In the genomic region with DNA sequence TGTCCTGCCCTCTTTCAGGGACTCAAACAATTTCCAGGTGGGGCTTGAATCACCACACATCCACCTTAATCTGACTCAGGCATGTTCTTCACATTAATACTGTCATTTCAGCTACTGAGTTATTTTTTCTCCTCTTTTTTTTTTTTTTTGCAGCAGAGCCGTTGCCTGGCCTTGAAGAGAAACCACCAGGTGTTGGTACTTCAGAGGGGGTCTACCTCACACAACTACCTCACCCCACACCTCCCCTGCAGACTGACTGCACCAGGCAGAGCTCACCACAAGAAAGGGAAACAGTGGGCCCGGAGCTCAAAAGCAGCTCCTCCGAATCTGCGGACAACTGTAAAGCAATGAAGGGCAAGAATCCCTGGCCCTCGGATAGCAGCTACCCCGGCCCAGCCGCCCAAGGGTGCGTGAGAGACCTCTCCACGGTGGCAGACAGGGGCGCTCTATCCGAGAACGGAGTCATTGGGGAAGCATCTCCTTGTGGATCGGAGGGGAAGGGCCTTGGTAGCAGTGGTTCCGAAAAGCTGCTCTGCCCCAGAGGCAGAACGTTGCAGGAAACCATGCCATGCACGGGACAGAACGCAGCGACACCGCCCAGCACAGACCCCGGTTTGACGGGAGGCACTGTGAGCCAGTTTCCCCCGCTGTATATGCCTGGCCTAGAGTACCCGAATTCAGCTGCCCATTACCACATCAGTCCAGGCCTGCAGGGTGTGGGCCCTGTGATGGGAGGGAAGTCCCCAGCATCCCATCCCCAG, we compare ENCODE assay signal across 2 cellular contexts.
TF ChIP-seq lines count a peak whose summit lies in the region.

No MANE protein-coding gene starts in this region.

TF ChIP-seq in K562, 482 proteins besides CTCF, POLR2A, EP300 and RAD21:
- TF ChIP-seq HCFC1 (IDR thresholded peaks at IDR 0.05; ENCODE audit: low read depth, low read length) (0 out of 2 replicates have a peak, but pooled peaks have one; percentile 10), ZNF609 (CRISPR knock-in tag; IDR thresholded peaks at IDR 0.05; ENCODE audit: borderline replicate concordance) (no peak)
- TF ChIP-seq, protein P1, sequence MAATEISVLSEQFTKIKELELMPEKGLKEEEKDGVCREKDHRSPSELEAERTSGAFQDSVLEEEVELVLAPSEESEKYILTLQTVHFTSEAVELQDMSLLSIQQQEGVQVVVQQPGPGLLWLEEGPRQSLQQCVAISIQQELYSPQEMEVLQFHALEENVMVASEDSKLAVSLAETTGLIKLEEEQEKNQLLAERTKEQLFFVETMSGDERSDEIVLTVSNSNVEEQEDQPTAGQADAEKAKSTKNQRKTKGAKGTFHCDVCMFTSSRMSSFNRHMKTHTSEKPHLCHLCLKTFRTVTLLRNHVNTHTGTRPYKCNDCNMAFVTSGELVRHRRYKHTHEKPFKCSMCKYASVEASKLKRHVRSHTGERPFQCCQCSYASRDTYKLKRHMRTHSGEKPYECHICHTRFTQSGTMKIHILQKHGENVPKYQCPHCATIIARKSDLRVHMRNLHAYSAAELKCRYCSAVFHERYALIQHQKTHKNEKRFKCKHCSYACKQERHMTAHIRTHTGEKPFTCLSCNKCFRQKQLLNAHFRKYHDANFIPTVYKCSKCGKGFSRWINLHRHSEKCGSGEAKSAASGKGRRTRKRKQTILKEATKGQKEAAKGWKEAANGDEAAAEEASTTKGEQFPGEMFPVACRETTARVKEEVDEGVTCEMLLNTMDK (IDR thresholded peaks at IDR 0.05; ENCODE audit: borderline replicate concordance, insufficient read depth, low read depth, low read length, poor library complexity, severe bottlenecking) = peak; percentile 2

TF ChIP-seq in HepG2, 621 proteins besides CTCF, POLR2A, EP300 and RAD21:
- no peak for TF ChIP-seq CAMTA2 (CRISPR knock-in tag; IDR thresholded peaks at IDR 0.05; ENCODE audit: borderline replicate concordance)
- TF ChIP-seq SSRP1 (CRISPR knock-in tag; IDR thresholded peaks at IDR 0.05) = no peak
- TF ChIP-seq, protein P2, sequence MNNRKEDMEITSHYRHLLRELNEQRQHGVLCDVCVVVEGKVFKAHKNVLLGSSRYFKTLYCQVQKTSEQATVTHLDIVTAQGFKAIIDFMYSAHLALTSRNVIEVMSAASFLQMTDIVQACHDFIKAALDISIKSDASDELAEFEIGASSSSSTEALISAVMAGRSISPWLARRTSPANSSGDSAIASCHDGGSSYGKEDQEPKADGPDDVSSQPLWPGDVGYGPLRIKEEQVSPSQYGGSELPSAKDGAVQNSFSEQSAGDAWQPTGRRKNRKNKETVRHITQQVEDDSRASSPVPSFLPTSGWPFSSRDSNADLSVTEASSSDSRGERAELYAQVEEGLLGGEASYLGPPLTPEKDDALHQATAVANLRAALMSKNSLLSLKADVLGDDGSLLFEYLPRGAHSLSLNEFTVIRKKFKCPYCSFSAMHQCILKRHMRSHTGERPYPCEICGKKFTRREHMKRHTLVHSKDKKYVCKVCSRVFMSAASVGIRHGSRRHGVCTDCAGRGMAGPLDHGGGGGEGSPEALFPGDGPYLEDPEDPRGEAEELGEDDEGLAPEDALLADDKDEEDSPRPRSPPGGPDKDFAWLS (CRISPR knock-in tag; IDR thresholded peaks at IDR 0.05; ENCODE audit: borderline replicate concordance) = no peak
- TF ChIP-seq, protein P3, sequence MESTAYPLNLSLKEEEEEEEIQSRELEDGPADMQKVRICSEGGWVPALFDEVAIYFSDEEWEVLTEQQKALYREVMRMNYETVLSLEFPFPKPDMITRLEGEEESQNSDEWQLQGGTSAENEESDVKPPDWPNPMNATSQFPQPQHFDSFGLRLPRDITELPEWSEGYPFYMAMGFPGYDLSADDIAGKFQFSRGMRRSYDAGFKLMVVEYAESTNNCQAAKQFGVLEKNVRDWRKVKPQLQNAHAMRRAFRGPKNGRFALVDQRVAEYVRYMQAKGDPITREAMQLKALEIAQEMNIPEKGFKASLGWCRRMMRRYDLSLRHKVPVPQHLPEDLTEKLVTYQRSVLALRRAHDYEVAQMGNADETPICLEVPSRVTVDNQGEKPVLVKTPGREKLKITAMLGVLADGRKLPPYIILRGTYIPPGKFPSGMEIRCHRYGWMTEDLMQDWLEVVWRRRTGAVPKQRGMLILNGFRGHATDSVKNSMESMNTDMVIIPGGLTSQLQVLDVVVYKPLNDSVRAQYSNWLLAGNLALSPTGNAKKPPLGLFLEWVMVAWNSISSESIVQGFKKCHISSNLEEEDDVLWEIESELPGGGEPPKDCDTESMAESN (CRISPR knock-in tag; conservative IDR thresholded peaks at IDR 0.05) = no peak
- TF ChIP-seq TEAD3 (CRISPR knock-in tag; optimal IDR thresholded peaks at IDR 0.05; ENCODE audit: borderline replicate concordance) = no peak
- TF ChIP-seq, protein P4, sequence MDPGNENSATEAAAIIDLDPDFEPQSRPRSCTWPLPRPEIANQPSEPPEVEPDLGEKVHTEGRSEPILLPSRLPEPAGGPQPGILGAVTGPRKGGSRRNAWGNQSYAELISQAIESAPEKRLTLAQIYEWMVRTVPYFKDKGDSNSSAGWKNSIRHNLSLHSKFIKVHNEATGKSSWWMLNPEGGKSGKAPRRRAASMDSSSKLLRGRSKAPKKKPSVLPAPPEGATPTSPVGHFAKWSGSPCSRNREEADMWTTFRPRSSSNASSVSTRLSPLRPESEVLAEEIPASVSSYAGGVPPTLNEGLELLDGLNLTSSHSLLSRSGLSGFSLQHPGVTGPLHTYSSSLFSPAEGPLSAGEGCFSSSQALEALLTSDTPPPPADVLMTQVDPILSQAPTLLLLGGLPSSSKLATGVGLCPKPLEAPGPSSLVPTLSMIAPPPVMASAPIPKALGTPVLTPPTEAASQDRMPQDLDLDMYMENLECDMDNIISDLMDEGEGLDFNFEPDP (CRISPR knock-in tag; conservative IDR thresholded peaks at IDR 0.05) = no peak
- TF ChIP-seq ZBTB1 (CRISPR knock-in tag; IDR thresholded peaks at IDR 0.05; ENCODE audit: borderline replicate concordance) = no peak
- TF ChIP-seq ZNF512B (CRISPR knock-in tag; IDR thresholded peaks at IDR 0.05; ENCODE audit: borderline replicate concordance) = no peak
- TF ChIP-seq MEIS2 (CRISPR knock-in tag; IDR thresholded peaks at IDR 0.05) = no peak
- TF ChIP-seq HNF4G (IDR thresholded peaks at IDR 0.05; ENCODE audit: borderline replicate concordance, low read depth, low read length) = no peak
- TF ChIP-seq HNF4G (CRISPR knock-in tag; IDR thresholded peaks at IDR 0.05; ENCODE audit: borderline replicate concordance, low read depth) = no peak
- TF ChIP-seq ZNF619 (CRISPR knock-in tag; IDR thresholded peaks at IDR 0.05) = no peak
- TF ChIP-seq MED13 (CRISPR knock-in tag; IDR thresholded peaks at IDR 0.05) = no peak
- TF ChIP-seq, protein P5, sequence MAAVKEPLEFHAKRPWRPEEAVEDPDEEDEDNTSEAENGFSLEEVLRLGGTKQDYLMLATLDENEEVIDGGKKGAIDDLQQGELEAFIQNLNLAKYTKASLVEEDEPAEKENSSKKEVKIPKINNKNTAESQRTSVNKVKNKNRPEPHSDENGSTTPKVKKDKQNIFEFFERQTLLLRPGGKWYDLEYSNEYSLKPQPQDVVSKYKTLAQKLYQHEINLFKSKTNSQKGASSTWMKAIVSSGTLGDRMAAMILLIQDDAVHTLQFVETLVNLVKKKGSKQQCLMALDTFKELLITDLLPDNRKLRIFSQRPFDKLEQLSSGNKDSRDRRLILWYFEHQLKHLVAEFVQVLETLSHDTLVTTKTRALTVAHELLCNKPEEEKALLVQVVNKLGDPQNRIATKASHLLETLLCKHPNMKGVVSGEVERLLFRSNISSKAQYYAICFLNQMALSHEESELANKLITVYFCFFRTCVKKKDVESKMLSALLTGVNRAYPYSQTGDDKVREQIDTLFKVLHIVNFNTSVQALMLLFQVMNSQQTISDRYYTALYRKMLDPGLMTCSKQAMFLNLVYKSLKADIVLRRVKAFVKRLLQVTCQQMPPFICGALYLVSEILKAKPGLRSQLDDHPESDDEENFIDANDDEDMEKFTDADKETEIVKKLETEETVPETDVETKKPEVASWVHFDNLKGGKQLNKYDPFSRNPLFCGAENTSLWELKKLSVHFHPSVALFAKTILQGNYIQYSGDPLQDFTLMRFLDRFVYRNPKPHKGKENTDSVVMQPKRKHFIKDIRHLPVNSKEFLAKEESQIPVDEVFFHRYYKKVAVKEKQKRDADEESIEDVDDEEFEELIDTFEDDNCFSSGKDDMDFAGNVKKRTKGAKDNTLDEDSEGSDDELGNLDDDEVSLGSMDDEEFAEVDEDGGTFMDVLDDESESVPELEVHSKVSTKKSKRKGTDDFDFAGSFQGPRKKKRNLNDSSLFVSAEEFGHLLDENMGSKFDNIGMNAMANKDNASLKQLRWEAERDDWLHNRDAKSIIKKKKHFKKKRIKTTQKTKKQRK (IDR thresholded peaks at IDR 0.05; ENCODE audit: low read length) = no peak
TF ChIP-seq in HepG2: peak in this region for 0.
